In the genomic region with DNA sequence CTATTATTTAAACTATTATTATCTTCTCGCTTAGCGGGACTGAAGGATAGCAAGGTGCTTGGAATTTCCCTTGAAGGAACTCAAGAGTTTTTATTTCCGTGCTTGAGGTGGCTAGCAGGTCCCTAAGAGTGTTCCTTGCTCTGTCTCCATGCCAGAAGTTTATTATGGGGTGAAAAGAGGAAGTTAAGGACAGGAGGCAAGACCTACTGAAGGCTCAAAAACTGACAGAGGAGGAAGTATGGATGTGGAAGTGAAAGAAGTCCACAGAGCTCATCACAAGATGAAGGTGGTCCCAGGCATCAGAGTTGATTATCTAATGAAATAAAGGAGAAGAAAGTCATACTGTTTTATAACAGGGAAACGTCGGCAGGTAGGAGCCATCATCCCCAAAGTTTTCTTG, we compare ENCODE assay signal across 8 cellular contexts. TPM values are rescaled to one million over a fixed set of nuclear protein-coding genes. Genes with fewer than 3 reads are reported as not detected.
DNase-seq lines count a peak whose midpoint lies in the region; ATAC-seq, FAIRE-seq and TF ChIP-seq lines count a peak whose summit lies in the region.
"Had no signal": no experiment of that assay in that cellular context is flagged by ENCODE, and none has a peak within 500 bp of the region (broad histone marks: within the 10 kb centered on the region; RNA-seq: fewer than 3 reads in every experiment).

No MANE protein-coding gene starts in this region.

- no peak overlapping the region for H3K4me3 ChIP-seq in heart left ventricle

- peaks cover 16% of the 10 kb centered on the region for H3K4me1 Mint-ChIP-seq in type B pancreatic cell (ENCODE audit: unreplicated experiment)

- TF ChIP-seq CTCF in heart left ventricle (IDR thresholded peaks at IDR 0.05): no peak
- no peak for TF ChIP-seq CTCF in type B pancreatic cell (conservative IDR thresholded peaks at IDR 0.05)
- no peak for TF ChIP-seq CTCF in D721Med (IDR thresholded peaks at IDR 0.05; ENCODE audit: insufficient read depth, missing control alignments)

- no peaks in the 10 kb centered on the region for H3K27me3 ChIP-seq in heart left ventricle

- H3K4me3 Mint-ChIP-seq in type B pancreatic cell: no peak overlapping the region
- H3K4me3 Mint-ChIP-seq: endodermal cell had no signal

- DNase-seq in MV-4-11 (lab: John Stamatoyannopoulos, UW) (peak; percentile 98), heart left ventricle (no peak), type B pancreatic cell (ENCODE audit: extremely low spot score, unreplicated experiment) (no peak), D721Med (ENCODE audit: insufficient read length, low spot score) (no peak), NCI-H187 treated with DMSO at 0.1 percent for 48 hours (lab: John Stamatoyannopoulos, UW) (no peak)
- DNase-seq in activated naive CD4-positive, alpha-beta T cell treated with anti-CD3 and anti-CD28 coated beads, Interleukin-2, amount 50 U/mL, for 16 hours: no peak
- DNase-seq: endodermal cell had no signal

- H3K36me3 Mint-ChIP-seq in type B pancreatic cell: peaks cover 27% of the 10 kb centered on the region

- TF ChIP-seq POLR2A in heart left ventricle (IDR thresholded peaks at IDR 0.05): no peak

- WGBS in heart left ventricle, 4 donors: 87 to 92% (median 90%) methylated on average over 5 of the region's 5 CpGs

- H3K4me1 ChIP-seq in heart left ventricle: peaks cover 0 to 38% (median 14%) of the 10 kb centered on the region in 12 donors

- no peak for FAIRE-seq in D721Med (lab: Jason Lieb, UNC)

- H3K9me3 ChIP-seq in heart left ventricle: no peaks in the 10 kb centered on the region

- H3K9me3 Mint-ChIP-seq in type B pancreatic cell: peaks cover 5% of the 10 kb centered on the region

- H3K27ac ChIP-seq in heart left ventricle: peak overlapping the region in 1 of 12 donors; percentile 61

- peak overlapping the region; percentile 10 for H3K27ac Mint-ChIP-seq in type B pancreatic cell
- H3K27ac Mint-ChIP-seq: endodermal cell had no signal

- peak; percentile 52 for ATAC-seq in GM19468 (IDR thresholded peaks at IDR 0.05; ENCODE audit: extremely low read depth, unreplicated experiment)
- peak; percentile 22 to 72 (median 50) for ATAC-seq in heart left ventricle

- peaks cover 0 to 46% (median 25%) of the 10 kb centered on the region in 9 donors for H3K36me3 ChIP-seq in heart left ventricle

- intact Hi-C loops in heart left ventricle (cut with DNase I): no loop called here

- no peaks in the 10 kb centered on the region for H3K27me3 Mint-ChIP-seq in type B pancreatic cell

RNA-seq across cellular contexts. Expression of a gene that starts 9.5 kb away (rescaled TPM):
- 100 to 1,000 TPM in 7 of 9 donors, 10 to 100 TPM in 2; 94.7 to 122 (median 105) TPM for total RNA-seq in heart left ventricle
- polyA plus RNA-seq in heart left ventricle: 100 to 1,000 TPM in 1 of 2 donors, 10 to 100 TPM in 1; 86.6 to 209 TPM
- total RNA-seq in type B pancreatic cell (ENCODE audit: low replicate concordance): 43.2 and 63.3 TPM in 2 replicates
